Comparison of ENCODE assay signal across 30 cellular contexts in the genomic region with DNA sequence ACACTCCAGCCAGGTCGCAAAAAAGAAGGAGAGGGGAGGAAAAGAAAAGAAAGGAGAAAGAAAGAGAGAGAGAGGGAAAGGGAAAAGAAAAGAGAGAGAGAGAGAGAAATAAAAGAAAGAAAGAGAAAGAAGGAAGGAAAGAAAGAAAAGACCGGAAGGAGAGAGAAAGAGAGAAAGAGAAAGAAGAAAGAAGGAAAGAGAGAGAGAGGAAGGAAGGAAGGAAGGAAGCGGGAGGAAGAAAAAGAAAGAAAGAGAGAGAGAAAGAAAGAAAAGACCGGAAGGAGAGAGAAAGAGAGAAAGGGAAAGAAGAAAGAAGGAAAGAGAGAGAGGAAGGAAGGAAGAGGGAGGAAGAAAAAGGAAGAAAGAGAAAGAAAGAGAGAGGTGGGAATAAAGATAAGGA.
"Had no signal": no experiment of that assay in that cellular context is flagged by ENCODE, and none has a peak within 500 bp of the region (broad histone marks: within the 10 kb centered on the region; RNA-seq: fewer than 3 reads in every experiment).

No MANE protein-coding gene starts in this region.

- FAIRE-seq: RCC 7860 had no signal

- H3K4me1 ChIP-seq: colonic mucosa had no signal

- H3K27me3 Mint-ChIP-seq: activated CD8-positive, alpha-beta T cell treated with anti-CD3 and anti-CD28 coated beads for 36 hours had no signal

- H3K9me3 ChIP-seq: colonic mucosa had no signal

- H2AFZ ChIP-seq: PC-9 had no signal

- H3K36me3 ChIP-seq: brain microvascular endothelial cell, colonic mucosa, WERI-Rb-1 had no signal

- H3K27ac Mint-ChIP-seq: activated CD4-positive, alpha-beta T cell treated with anti-CD3 and anti-CD28 coated beads, Interleukin-2, amount 10 ng/mL, durations not matched to agents 24 days and 14 days; activated CD8-positive, alpha-beta T cell treated with anti-CD3 and anti-CD28 coated beads for 36 hours; activated naive CD8-positive, alpha-beta T cell; activated naive CD8-positive, alpha-beta T cell treated with anti-CD3 and anti-CD28 coated beads, Interleukin-2, amount 50 U/mL, for 24 hours; activated T-cell treated with anti-CD3 and anti-CD28 coated beads, Interleukin-2, amount 50 U/mL, for 72 hours; activated T-helper 17 cell treated with anti-CD3 and anti-CD28 coated beads, Interleukin-2, amount 50 U/mL, for 72 hours had no signal

- H3K4me1 Mint-ChIP-seq: activated naive CD8-positive, alpha-beta T cell treated with anti-CD3 and anti-CD28 coated beads, Interleukin-2, amount 50 U/mL, for 24 hours; activated T-helper 17 cell treated with anti-CD3 and anti-CD28 coated beads, Interleukin-2, amount 50 U/mL, for 72 hours had no signal

- H3K27me3 ChIP-seq: brain microvascular endothelial cell, colonic mucosa had no signal

- H3K4me3 Mint-ChIP-seq: activated CD4-positive, alpha-beta T cell treated with anti-CD3 and anti-CD28 coated beads, Interleukin-2, amount 10 ng/mL, durations not matched to agents 24 days and 14 days; activated CD8-positive, alpha-beta T cell treated with anti-CD3 and anti-CD28 coated beads for 36 hours; activated naive CD8-positive, alpha-beta T cell; activated naive CD8-positive, alpha-beta T cell treated with anti-CD3 and anti-CD28 coated beads, Interleukin-2, amount 50 U/mL, for 24 hours; activated T-cell treated with anti-CD3 and anti-CD28 coated beads, Interleukin-2, amount 50 U/mL, for 72 hours; activated T-helper 17 cell treated with anti-CD3 and anti-CD28 coated beads, Interleukin-2, amount 50 U/mL, for 72 hours had no signal

- H3K4me3 ChIP-seq: colonic mucosa, PC-9, SK-N-MC had no signal

- H3K9me3 Mint-ChIP-seq: activated CD8-positive, alpha-beta T cell treated with anti-CD3 and anti-CD28 coated beads for 36 hours; activated naive CD8-positive, alpha-beta T cell treated with anti-CD3 and anti-CD28 coated beads, Interleukin-2, amount 50 U/mL, for 24 hours had no signal

- H3K4me2 ChIP-seq: PC-9 had no signal

- H3K36me3 Mint-ChIP-seq: activated naive CD8-positive, alpha-beta T cell had no signal

- DNase-seq: activated CD4-positive, alpha-beta T cell treated with anti-CD3 and anti-CD28 coated beads, Interleukin-2, amount 10 ng/mL, durations not matched to agents 24 days and 14 days; activated CD4-positive, alpha-beta T cell treated with anti-CD3 and anti-CD28 coated beads, Interleukin-2, amount 50 U/mL, for 4 hours; activated CD8-positive, alpha-beta T cell treated with anti-CD3 and anti-CD28 coated beads for 36 hours; activated gamma-delta T cell; activated naive CD4-positive, alpha-beta T cell treated with Interleukin-2 at 50 U/mL for 16 hours; activated naive CD8-positive, alpha-beta T cell treated with anti-CD3 and anti-CD28 coated beads, Interleukin-2, amount 50 U/mL, for 24 hours; activated T-cell treated with anti-CD3 and anti-CD28 coated beads, Interleukin-2, amount 50 U/mL, for 1 hour; activated T-cell treated with anti-CD3 and anti-CD28 coated beads, Interleukin-2, amount 50 U/mL, for 72 hours; anterior cingulate cortex; brain microvascular endothelial cell; central memory CD4-positive, alpha-beta T cell; colonic mucosa; NCI-H1092 treated with DMSO at 0.1 percent for 48 hours; NCI-H1417 treated with DMSO at 0.1 percent for 48 hours; NCI-H187 treated with DMSO at 0.1 percent for 48 hours; NCI-H2081; NCI-H2171 treated with DMSO at 0.1 percent for 48 hours; NCI-H2227 treated with DMSO at 0.1 percent for 48 hours; NCI-H446; NCI-H524; NCI-H69; NCI-H82; PC-9; Right ventricle myocardium superior; T1000; WERI-Rb-1 had no signal

- ATAC-seq: activated CD8-positive, alpha-beta T cell treated with anti-CD3 and anti-CD28 coated beads for 36 hours; activated naive CD8-positive, alpha-beta T cell treated with anti-CD3 and anti-CD28 coated beads, Interleukin-2, amount 50 U/mL, for 24 hours; activated T-cell treated with anti-CD3 and anti-CD28 coated beads, Interleukin-2, amount 50 U/mL, for 72 hours; activated T-helper 17 cell treated with anti-CD3 and anti-CD28 coated beads, Interleukin-2, amount 50 U/mL, for 72 hours had no signal

- H3K27ac ChIP-seq: colonic mucosa, PC-9, SK-N-MC, WERI-Rb-1 had no signal
